ENCODE assay signal across 1 cellular context in the genomic region with DNA sequence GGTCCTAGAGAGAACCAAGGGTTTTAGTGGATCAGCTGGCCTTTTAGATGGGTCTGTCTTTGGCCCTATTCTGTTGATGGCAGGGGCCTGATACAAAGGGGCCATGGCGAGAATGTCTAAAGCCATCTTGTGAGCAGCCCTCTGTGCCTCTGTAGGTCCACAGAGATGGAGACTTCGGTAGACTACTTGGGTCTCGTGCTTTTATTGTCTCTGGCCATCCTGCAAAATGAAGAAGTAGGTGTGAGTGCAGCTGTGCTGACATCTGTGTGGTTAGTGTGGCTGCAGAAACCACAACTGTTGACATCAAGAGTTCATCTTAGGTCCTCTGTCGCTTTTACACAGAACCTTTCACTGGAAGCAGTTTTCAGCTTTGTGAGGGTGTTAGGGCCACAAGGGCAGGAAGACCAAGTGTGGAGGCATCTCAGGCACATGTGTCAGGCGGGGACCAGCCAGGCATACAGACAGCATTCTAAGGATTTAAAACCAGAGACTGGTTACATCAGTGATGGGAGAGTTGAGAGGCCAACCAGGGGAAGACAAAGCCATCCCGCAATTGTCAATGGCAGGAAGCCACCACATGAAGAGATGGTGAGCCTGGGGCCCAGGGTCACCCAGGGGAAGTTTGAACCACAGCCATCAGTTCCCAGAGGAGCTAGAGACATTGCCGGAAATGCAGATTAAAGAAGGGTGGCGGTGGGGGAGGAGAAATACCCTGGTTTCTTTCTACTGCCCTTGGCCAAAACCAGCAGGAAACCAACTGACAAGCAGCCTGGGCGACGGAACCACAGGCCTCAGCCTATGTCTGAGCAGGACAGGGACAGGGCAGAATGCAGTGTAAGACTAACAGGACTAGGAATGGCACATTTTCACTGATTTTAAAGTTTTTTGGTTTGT.
TF ChIP-seq lines count a peak whose summit lies in the region.

No MANE protein-coding gene starts in this region.

TF ChIP-seq in SK-N-SH, 30 proteins besides CTCF, POLR2A, EP300 and RAD21:
- TF ChIP-seq GABPA (IDR thresholded peaks at IDR 0.05; ENCODE audit: low read depth) (no peak), RCOR1 (IDR thresholded peaks at IDR 0.05; ENCODE audit: low read length) (no peak), FOXM1 (IDR thresholded peaks at IDR 0.05; ENCODE audit: low read depth) (no peak)
- TF ChIP-seq, protein P1, sequence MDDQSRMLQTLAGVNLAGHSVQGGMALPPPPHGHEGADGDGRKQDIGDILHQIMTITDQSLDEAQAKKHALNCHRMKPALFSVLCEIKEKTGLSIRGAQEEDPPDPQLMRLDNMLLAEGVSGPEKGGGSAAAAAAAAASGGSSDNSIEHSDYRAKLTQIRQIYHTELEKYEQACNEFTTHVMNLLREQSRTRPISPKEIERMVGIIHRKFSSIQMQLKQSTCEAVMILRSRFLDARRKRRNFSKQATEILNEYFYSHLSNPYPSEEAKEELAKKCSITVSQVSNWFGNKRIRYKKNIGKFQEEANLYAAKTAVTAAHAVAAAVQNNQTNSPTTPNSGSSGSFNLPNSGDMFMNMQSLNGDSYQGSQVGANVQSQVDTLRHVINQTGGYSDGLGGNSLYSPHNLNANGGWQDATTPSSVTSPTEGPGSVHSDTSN (IDR thresholded peaks at IDR 0.05): no peak
- TF ChIP-seq, protein P2, sequence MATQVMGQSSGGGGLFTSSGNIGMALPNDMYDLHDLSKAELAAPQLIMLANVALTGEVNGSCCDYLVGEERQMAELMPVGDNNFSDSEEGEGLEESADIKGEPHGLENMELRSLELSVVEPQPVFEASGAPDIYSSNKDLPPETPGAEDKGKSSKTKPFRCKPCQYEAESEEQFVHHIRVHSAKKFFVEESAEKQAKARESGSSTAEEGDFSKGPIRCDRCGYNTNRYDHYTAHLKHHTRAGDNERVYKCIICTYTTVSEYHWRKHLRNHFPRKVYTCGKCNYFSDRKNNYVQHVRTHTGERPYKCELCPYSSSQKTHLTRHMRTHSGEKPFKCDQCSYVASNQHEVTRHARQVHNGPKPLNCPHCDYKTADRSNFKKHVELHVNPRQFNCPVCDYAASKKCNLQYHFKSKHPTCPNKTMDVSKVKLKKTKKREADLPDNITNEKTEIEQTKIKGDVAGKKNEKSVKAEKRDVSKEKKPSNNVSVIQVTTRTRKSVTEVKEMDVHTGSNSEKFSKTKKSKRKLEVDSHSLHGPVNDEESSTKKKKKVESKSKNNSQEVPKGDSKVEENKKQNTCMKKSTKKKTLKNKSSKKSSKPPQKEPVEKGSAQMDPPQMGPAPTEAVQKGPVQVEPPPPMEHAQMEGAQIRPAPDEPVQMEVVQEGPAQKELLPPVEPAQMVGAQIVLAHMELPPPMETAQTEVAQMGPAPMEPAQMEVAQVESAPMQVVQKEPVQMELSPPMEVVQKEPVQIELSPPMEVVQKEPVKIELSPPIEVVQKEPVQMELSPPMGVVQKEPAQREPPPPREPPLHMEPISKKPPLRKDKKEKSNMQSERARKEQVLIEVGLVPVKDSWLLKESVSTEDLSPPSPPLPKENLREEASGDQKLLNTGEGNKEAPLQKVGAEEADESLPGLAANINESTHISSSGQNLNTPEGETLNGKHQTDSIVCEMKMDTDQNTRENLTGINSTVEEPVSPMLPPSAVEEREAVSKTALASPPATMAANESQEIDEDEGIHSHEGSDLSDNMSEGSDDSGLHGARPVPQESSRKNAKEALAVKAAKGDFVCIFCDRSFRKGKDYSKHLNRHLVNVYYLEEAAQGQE (IDR thresholded peaks at IDR 0.05; ENCODE audit: low read depth, low read length): no peak
